12 cellular contexts compared by ENCODE assay signal in genomic region chr16:2535644-2536021, GRCh38. TPM values are rescaled to one million over a fixed set of nuclear protein-coding genes. Genes with fewer than 3 reads are reported as not detected.
DNase-seq lines count a peak whose midpoint lies in the region; ATAC-seq, FAIRE-seq and TF ChIP-seq lines count a peak whose summit lies in the region.
"Had no signal": no experiment of that assay in that cellular context is flagged by ENCODE, and none has a peak within 500 bp of the region (broad histone marks: within the 10 kb centered on the region; RNA-seq: fewer than 3 reads in every experiment).

No MANE protein-coding gene starts in this region.

- ATAC-seq in HG03175 (IDR thresholded peaks at IDR 0.05; ENCODE audit: unreplicated experiment) (no peak), GM19023 (IDR thresholded peaks at IDR 0.05; ENCODE audit: unreplicated experiment) (no peak), GM19035 (IDR thresholded peaks at IDR 0.05; ENCODE audit: unreplicated experiment) (no peak)

- H3K27me3 Mint-ChIP-seq in nephron (ENCODE audit: low read depth) = no peaks in the 10 kb centered on the region

- H3K4me3 ChIP-seq in AG04450 (ENCODE audit: low read depth, low read length) (no peak overlapping the region), coronary artery (no peak overlapping the region)

- H3K9me3 ChIP-seq in AG04450 (ENCODE audit: control insufficient read depth, insufficient read depth, low read length) = peaks cover 7% of the 10 kb centered on the region

- H3K4me1 Mint-ChIP-seq in nephron = peaks cover 25% of the 10 kb centered on the region

- H3K9me3 Mint-ChIP-seq in nephron = no peaks in the 10 kb centered on the region
- H3K9me3 Mint-ChIP-seq: activated T-helper 2 cell treated with anti-CD3 and anti-CD28 coated beads, Interferon-gamma antibody, Interleukin-2, Interleukin-4, amounts not matched to agents 10 μg/mL and 5 μg/mL and 100 μg/mL, durations not matched to agents 14 hours and 24 hours and 36 hours had no signal

- no peaks in the 10 kb centered on the region for H3K27me3 ChIP-seq in AG04450 (ENCODE audit: control insufficient read depth, insufficient read depth, low read length)

- CTCF ChIA-PET in AG04450 (lab: Charles Lee) = no interaction called here

- FAIRE-seq in GM19239 (lab: Jason Lieb, UNC) = no peak

- H3K27ac ChIP-seq in AG04450 (ENCODE audit: low read depth, low read length) (peak overlapping the region; percentile 71), coronary artery (peak overlapping the region in 1 of 2 donors; percentile 83)

- no peaks in the 10 kb centered on the region for H3K36me3 Mint-ChIP-seq in nephron (ENCODE audit: low read depth)

- peak overlapping the region; percentile 56 to 75 (median 72) for H3K4me3 Mint-ChIP-seq in nephron

- POLR2A ChIA-PET in AG04450 (lab: Yijun Ruan, JAX) = interaction anchor here (1.4 kb wide), 1 partner anchor 16 kb away, joined by 4 read pairs; the partner anchor contains the start of gene AMDHD2

- peak overlapping the region in 1 of 3 experiments; percentile 44 for H3K27ac Mint-ChIP-seq in nephron
- H3K27ac Mint-ChIP-seq: activated T-helper 2 cell treated with anti-CD3 and anti-CD28 coated beads, Interferon-gamma antibody, Interleukin-2, Interleukin-4, amounts not matched to agents 10 μg/mL and 5 μg/mL and 100 μg/mL, durations not matched to agents 14 hours and 24 hours and 36 hours had no signal

- TF ChIP-seq CTCF in AG04450 (IDR thresholded peaks at IDR 0.05; ENCODE audit: low read depth, low read length) (no peak), coronary artery (IDR thresholded peaks at IDR 0.05) (no peak), nephron (IDR thresholded peaks at IDR 0.05; ENCODE audit: unreplicated experiment in 3 of 3) (no peak)

- peak; percentile 62 for DNase-seq in AG04450 (ENCODE audit: low read depth, low spot score)
- peak; percentile 54 for DNase-seq in HT1080 (ENCODE audit: low read depth)
- DNase-seq in coronary artery (ENCODE audit: low spot score) = peak; percentile 77
- no peak for DNase-seq in GM19239 (ENCODE audit: insufficient read length, low spot score)
- DNase-seq: NCI-H1417 had no signal

RNA-seq across cellular contexts. Expression of gene PDPK1, which starts 2.2 kb away (rescaled TPM):
- polyA plus RNA-seq in AG04450 (2011; rRNA removed) = 27.7 and 32.4 TPM in 2 replicates
- 19.9 and 23.4 TPM in 2 replicates for polyA minus RNA-seq in AG04450 (2011; rRNA and poly(A)+ RNA removed)
- total RNA-seq in HT1080 (2014; rRNA removed; shearing (Covaris generic)) = 18.2 and 21.5 TPM in 2 replicates
- 16.7 and 20.0 TPM in 2 replicates for polyA plus RNA-seq in HT1080 (2015; cell fraction: cytosol; rRNA removed)
- polyA plus RNA-seq in HT1080 (2015; cell fraction: nucleus; rRNA removed) = 24.8 and 41.5 TPM in 2 replicates

RNA-seq across cellular contexts. Expression of gene CEMP1, which starts 4.4 kb away (rescaled TPM):
- polyA plus RNA-seq in AG04450 (2011; rRNA removed) = not detected in 2 replicates
- polyA minus RNA-seq in AG04450 (2011; rRNA and poly(A)+ RNA removed) = not detected in 2 replicates
- not detected in 2 replicates for total RNA-seq in HT1080 (2014; rRNA removed; shearing (Covaris generic))
- polyA plus RNA-seq in HT1080 (2015; cell fraction: cytosol; rRNA removed) = not detected in 2 replicates
- not detected in 2 replicates for polyA plus RNA-seq in HT1080 (2015; cell fraction: nucleus; rRNA removed)
- total RNA-seq: activated T-helper 2 cell treated with anti-CD3 and anti-CD28 coated beads, Interferon-gamma antibody, Interleukin-2, Interleukin-4, amounts not matched to agents 10 μg/mL and 5 μg/mL and 100 μg/mL, durations not matched to agents 14 hours and 24 hours and 36 hours; renal cortical epithelial cell; subcutaneous adipose tissue had no signal

RNA-seq across cellular contexts. Expression of gene AMDHD2, which starts 15.5 kb away (rescaled TPM):
- 7.7 and 11.9 TPM in 2 replicates for polyA plus RNA-seq in AG04450 (2011; rRNA removed)
- 8.0 and 11.3 TPM in 2 replicates for polyA minus RNA-seq in AG04450 (2011; rRNA and poly(A)+ RNA removed)
- total RNA-seq in HT1080 (2014; rRNA removed; shearing (Covaris generic)) = 40.4 and 44.9 TPM in 2 replicates
- 19.6 and 22.1 TPM in 2 replicates for polyA plus RNA-seq in HT1080 (2015; cell fraction: cytosol; rRNA removed)
- 112 and 117 TPM in 2 replicates for polyA plus RNA-seq in HT1080 (2015; cell fraction: nucleus; rRNA removed)

RNA-seq across cellular contexts. Expression of gene ATP6V0C, which starts 21.9 kb away (rescaled TPM):
- 11.0 and 19.9 TPM in 2 replicates for polyA plus RNA-seq in AG04450 (2011; rRNA removed)
- polyA minus RNA-seq in AG04450 (2011; rRNA and poly(A)+ RNA removed) = 25.0 and 32.3 TPM in 2 replicates
- total RNA-seq in HT1080 (2014; rRNA removed; shearing (Covaris generic)) = 35.8 and 147 TPM in 2 replicates
- 379 and 398 TPM in 2 replicates for polyA plus RNA-seq in HT1080 (2015; cell fraction: cytosol; rRNA removed)
- 138 and 144 TPM in 2 replicates for polyA plus RNA-seq in HT1080 (2015; cell fraction: nucleus; rRNA removed)
